Comparison of ENCODE assay signal across 19 cellular contexts in the genomic region with DNA sequence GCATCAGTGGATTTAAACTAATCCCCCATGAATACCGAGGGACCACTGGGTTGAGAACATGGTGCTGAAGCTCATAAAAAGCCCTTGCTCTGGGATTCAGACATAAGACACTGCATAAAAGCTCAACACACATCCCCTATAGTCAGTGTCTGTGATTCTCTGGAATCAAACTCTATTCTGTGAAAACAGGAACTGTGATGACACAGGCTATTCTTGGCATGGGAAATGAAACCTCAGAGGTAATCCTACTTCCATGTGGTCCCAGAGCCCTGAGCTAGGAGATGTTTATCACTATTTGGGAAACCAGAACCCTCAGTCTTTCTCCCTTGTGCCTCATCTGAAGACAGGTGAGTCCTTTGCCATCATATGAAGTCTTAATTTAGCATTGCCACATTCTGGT.
"Had no signal": no experiment of that assay in that cellular context is flagged by ENCODE, and none has a peak within 500 bp of the region (broad histone marks: within the 10 kb centered on the region; RNA-seq: fewer than 3 reads in every experiment).

No MANE protein-coding gene starts in this region.

- H2AFZ ChIP-seq: hepatocyte, parathyroid adenoma had no signal

- DNase-seq: activated CD4-positive, alpha-beta T cell treated with anti-CD3 and anti-CD28 coated beads for 48 hours; activated CD8-positive, alpha-beta T cell treated with anti-CD3 and anti-CD28 coated beads for 36 hours; activated effector memory CD4-positive, alpha-beta T cell treated with Interleukin-2 at 50 U/mL for 16 hours; activated T-cell treated with anti-CD3 and anti-CD28 coated beads, Interleukin-2, amount 50 U/mL, for 4 hours; adrenal gland; left lung; mucosa of descending colon; naive thymus-derived CD8-positive, alpha-beta T cell; retina; stimulated activated CD4-positive, alpha-beta T cell treated with anti-CD3 and anti-CD28 coated beads, Interleukin-2, amount 100 ng/mL, for 48 hours; stimulated activated naive B cell treated with anti-CD40 and anti-IgM and Interleukin-4, amounts not matched to agents 10 μg/mL and 1 μg/mL and 100 μg/mL, for 72 hours; tibial artery; uterus had no signal

- H3K4me1 ChIP-seq: adrenal gland, gastroesophageal sphincter, left lung, parathyroid adenoma, tibial artery, uterus had no signal

- H3K4me3 Mint-ChIP-seq: activated CD8-positive, alpha-beta T cell treated with anti-CD3 and anti-CD28 coated beads for 36 hours; activated naive CD4-positive, alpha-beta T cell treated with anti-CD3 and anti-CD28 coated beads, Interleukin-2, amount 50 U/mL, for 24 hours; activated T-cell treated with anti-CD3 and anti-CD28 coated beads, Interleukin-2, amount 50 U/mL, for 4 hours; memory B cell; naive thymus-derived CD8-positive, alpha-beta T cell; stimulated activated naive B cell treated with anti-CD40 and anti-IgM and Interleukin-4, amounts not matched to agents 10 μg/mL and 1 μg/mL and 100 μg/mL, for 72 hours had no signal

- H3K36me3 Mint-ChIP-seq: activated naive CD4-positive, alpha-beta T cell treated with anti-CD3 and anti-CD28 coated beads, Interleukin-2, amount 50 U/mL, for 24 hours; memory B cell; naive thymus-derived CD8-positive, alpha-beta T cell; stimulated activated naive B cell treated with anti-CD40 and anti-IgM and Interleukin-4, amounts not matched to agents 10 μg/mL and 1 μg/mL and 100 μg/mL, for 72 hours had no signal

- H3K9me3 Mint-ChIP-seq: activated CD8-positive, alpha-beta T cell treated with anti-CD3 and anti-CD28 coated beads for 36 hours; activated naive CD4-positive, alpha-beta T cell treated with anti-CD3 and anti-CD28 coated beads, Interleukin-2, amount 50 U/mL, for 24 hours; activated T-cell treated with anti-CD3 and anti-CD28 coated beads, Interleukin-2, amount 50 U/mL, for 4 hours; memory B cell; naive thymus-derived CD8-positive, alpha-beta T cell; stimulated activated naive B cell treated with anti-CD40 and anti-IgM and Interleukin-4, amounts not matched to agents 10 μg/mL and 1 μg/mL and 100 μg/mL, for 72 hours had no signal

- H3K27me3 ChIP-seq: hepatocyte, left lung, uterus had no signal

- H3K4me2 ChIP-seq: hepatocyte had no signal

- H3K36me3 ChIP-seq: adrenal gland, gastroesophageal sphincter, left lung, tibial artery, uterus had no signal

- H3K27ac ChIP-seq: adrenal gland, gastroesophageal sphincter, hepatocyte, left lung, parathyroid adenoma, tibial artery, uterus had no signal

- H3K79me2 ChIP-seq: hepatocyte, parathyroid adenoma had no signal

- H3K4me1 Mint-ChIP-seq: activated naive CD4-positive, alpha-beta T cell treated with anti-CD3 and anti-CD28 coated beads, Interleukin-2, amount 50 U/mL, for 24 hours; memory B cell; naive thymus-derived CD8-positive, alpha-beta T cell; stimulated activated naive B cell treated with anti-CD40 and anti-IgM and Interleukin-4, amounts not matched to agents 10 μg/mL and 1 μg/mL and 100 μg/mL, for 72 hours had no signal

- H3K9ac ChIP-seq: parathyroid adenoma had no signal

- ATAC-seq: activated CD8-positive, alpha-beta T cell treated with anti-CD3 and anti-CD28 coated beads for 36 hours; activated T-cell treated with anti-CD3 and anti-CD28 coated beads, Interleukin-2, amount 50 U/mL, for 4 hours; gastroesophageal sphincter; left lung; mucosa of descending colon; naive thymus-derived CD8-positive, alpha-beta T cell had no signal

- H3K9me3 ChIP-seq: adrenal gland, gastroesophageal sphincter, left lung, mucosa of descending colon, tibial artery, uterus had no signal

- H3K27ac Mint-ChIP-seq: activated CD8-positive, alpha-beta T cell treated with anti-CD3 and anti-CD28 coated beads for 36 hours; activated naive CD4-positive, alpha-beta T cell treated with anti-CD3 and anti-CD28 coated beads, Interleukin-2, amount 50 U/mL, for 24 hours; memory B cell; naive thymus-derived CD8-positive, alpha-beta T cell; stimulated activated naive B cell treated with anti-CD40 and anti-IgM and Interleukin-4, amounts not matched to agents 10 μg/mL and 1 μg/mL and 100 μg/mL, for 72 hours had no signal

- H3K4me3 ChIP-seq: adrenal gland, gastroesophageal sphincter, hepatocyte, left lung, mucosa of descending colon, tibial artery, uterus had no signal

- FAIRE-seq: keratinocyte had no signal
